In genomic region chr1:61225478-61225877, GRCh38 we compare ENCODE assay signal across 8 cellular contexts.
"Had no signal": no experiment of that assay in that cellular context is flagged by ENCODE, and none has a peak within 500 bp of the region (broad histone marks: within the 10 kb centered on the region; RNA-seq: fewer than 3 reads in every experiment).

No MANE protein-coding gene starts in this region.

- H3K4me3 Mint-ChIP-seq: GM23338, H9 had no signal

- H3K9ac ChIP-seq: KMS-11 had no signal

- ATAC-seq: GM23338 had no signal

- H3K4me2 ChIP-seq: GM23338, KMS-11 had no signal

- H3K9me3 Mint-ChIP-seq: GM23338, H9 had no signal

- H3K27ac Mint-ChIP-seq: GM23338, H9 had no signal

- FAIRE-seq: H1, H54, HTR-8/SVneo had no signal

- H3K4me3 ChIP-seq: GM23338 had no signal

- H2AFZ ChIP-seq: GM23338 had no signal

- DNase-seq: H9, HCEC 1CT, KBM-7 had no signal

- H3K27ac ChIP-seq: KMS-11 had no signal
